In the genomic region with DNA sequence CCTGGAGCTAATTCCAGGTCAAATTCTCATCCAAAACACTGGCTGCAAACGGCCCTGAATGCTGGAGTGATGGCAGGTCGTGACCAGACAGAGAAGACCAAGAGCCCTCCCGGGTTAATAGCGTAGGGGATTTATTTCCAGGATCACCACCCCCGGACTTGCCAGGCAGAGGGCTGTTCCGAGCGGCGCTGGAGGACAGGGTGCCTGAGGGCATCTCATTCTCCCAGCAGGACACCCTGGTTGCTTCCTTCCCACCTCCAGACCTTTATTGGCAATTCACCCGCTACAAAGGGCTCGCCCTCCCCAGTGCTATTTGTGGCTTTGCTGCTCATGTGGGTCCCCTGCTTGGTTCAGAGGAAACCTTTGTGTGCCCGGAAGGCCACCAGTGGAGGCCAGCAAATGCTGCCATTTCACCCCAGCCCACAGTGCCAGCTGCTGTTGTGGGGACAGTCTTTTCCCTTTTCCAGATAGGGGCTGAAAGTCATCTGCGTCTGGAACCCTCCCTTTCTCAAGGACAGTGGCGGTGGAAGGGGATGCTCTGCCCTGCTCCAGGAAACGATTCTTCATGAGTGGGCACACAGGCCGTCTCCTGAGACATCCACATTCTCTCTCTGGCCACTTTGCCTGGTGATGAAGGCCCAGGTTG, we compare ENCODE assay signal across 18 cellular contexts. TPM values are rescaled to one million over a fixed set of nuclear protein-coding genes. Genes with fewer than 3 reads are reported as not detected.
A peak's percentile ranks its signal among the peaks of the same experiment; 100 is the strongest.
DNase-seq lines count a peak whose midpoint lies in the region; ATAC-seq, FAIRE-seq and TF ChIP-seq lines count a peak whose summit lies in the region.
"Had no signal": no experiment of that assay in that cellular context is flagged by ENCODE, and none has a peak within 500 bp of the region (broad histone marks: within the 10 kb centered on the region; RNA-seq: fewer than 3 reads in every experiment).

No MANE protein-coding gene starts in this region.

- no peak overlapping the region for H3K4me2 ChIP-seq in SK-N-SH
- H3K4me2 ChIP-seq: BLaER1 had no signal

- no peaks in the 10 kb centered on the region for H3K9me2 ChIP-seq in SK-N-SH

- CTCF ChIA-PET in SK-N-SH (lab: Yijun Ruan, JAX): no interaction called here

- TF ChIP-seq CTCF in kidney (IDR thresholded peaks at IDR 0.05; ENCODE audit: borderline replicate concordance, extremely low read depth, insufficient read depth) (no peak), spleen (IDR thresholded peaks at IDR 0.05 in 8 of 11, conservative IDR thresholded peaks at IDR 0.05 in 3 of 11) (no peak), SK-N-SH (IDR thresholded peaks at IDR 0.05) (no peak)

- no peak for TF ChIP-seq POLR2A in spleen (IDR thresholded peaks at IDR 0.05)

- H3K36me3 ChIP-seq in kidney (ENCODE audit: control insufficient read depth in 1 of 2, insufficient read depth in 2 of 2, low read length in 2 of 2) (no peaks in the 10 kb centered on the region), spleen (no peaks in the 10 kb centered on the region), SK-N-SH (replicated peaks in 1 of 2; ENCODE audit: control insufficient read depth in 1 of 2, insufficient read depth in 2 of 2, low read length in 1 of 2) (no peaks in the 10 kb centered on the region)
- H3K36me3 ChIP-seq: BLaER1 had no signal

- peak; percentile 19 for DNase-seq in Right ventricle myocardium superior
- DNase-seq in left ventricle myocardium superior: no peak
- peak; percentile 59 for DNase-seq in NCI-H69 (lab: John Stamatoyannopoulos, UW)
- peak; percentile 31 for DNase-seq in kidney
- DNase-seq in spleen: peak; percentile 54
- no peak for DNase-seq in SK-N-SH
- DNase-seq in anterior cingulate cortex (lab: John Stamatoyannopoulos, UW): no peak
- DNase-seq: CD4-positive, alpha-beta memory T cell; DMS153; GOT3; MM.1S; NCI-H1092; NCI-H1694 treated with DMSO at 0.1 percent for 48 hours; NCI-H2227 treated with DMSO at 0.1 percent for 48 hours; NCI-H524 had no signal

- H3K9ac ChIP-seq in kidney (ENCODE audit: low read length in 2 of 2): no peak overlapping the region
- no peak overlapping the region for H3K9ac ChIP-seq in SK-N-SH
- H3K9ac ChIP-seq: BLaER1 had no signal

- H3K4me1 ChIP-seq in kidney (ENCODE audit: control insufficient read depth in 1 of 2, insufficient read depth in 1 of 2, low read depth in 1 of 2, low read length in 2 of 2) (no peaks in the 10 kb centered on the region), spleen (no peaks in the 10 kb centered on the region), SK-N-SH (ENCODE audit: control insufficient read depth in 1 of 2, insufficient read depth in 2 of 2, low read depth in 1 of 2, low read length in 1 of 2) (no peaks in the 10 kb centered on the region)

- intact Hi-C loops in Right ventricle myocardium superior (cut with DNase I) (loop anchor here (10.0 kb wide), 2 partner anchors 906 to 1826 kb away; no protein-coding TSS in a partner anchor), left ventricle myocardium superior (cut with micrococcal nuclease) (no loop called here), kidney (cut with DNase I) (no loop called here), spleen (cut with DNase I; ENCODE audit: low total_unique reads) (no loop called here)

- FAIRE-seq in kidney (lab: Jason Lieb, UNC): no peak
- FAIRE-seq: GM12878 had no signal

- H3K9me3 ChIP-seq in kidney (ENCODE audit: control insufficient read depth in 1 of 2, low read length in 2 of 2): no peaks in the 10 kb centered on the region
- H3K9me3 ChIP-seq in spleen: no peaks in the 10 kb centered on the region
- no peaks in the 10 kb centered on the region for H3K9me3 ChIP-seq in SK-N-SH

- H4K20me1 ChIP-seq in SK-N-SH (ENCODE audit: insufficient read depth): no peaks in the 10 kb centered on the region
- H4K20me1 ChIP-seq: BLaER1 had no signal

- H3K79me2 ChIP-seq in SK-N-SH (ENCODE audit: insufficient read depth): no peaks in the 10 kb centered on the region

- POLR2A ChIA-PET in SK-N-SH (lab: Yijun Ruan, JAX): no interaction called here

- no peak for TF ChIP-seq EP300 in SK-N-SH (IDR thresholded peaks at IDR 0.05; ENCODE audit: borderline replicate concordance in 1 of 2, low read depth in 1 of 2, low read length in 1 of 2)

- H2AFZ ChIP-seq in SK-N-SH (ENCODE audit: low read depth): no peak overlapping the region

- no peak overlapping the region for H3K4me3 ChIP-seq in kidney (ENCODE audit: low read length in 2 of 2)
- H3K4me3 ChIP-seq in spleen: no peak overlapping the region
- H3K4me3 ChIP-seq in SK-N-SH (ENCODE audit: low read depth in 2 of 2, low read length in 1 of 2): no peak overlapping the region
- H3K4me3 ChIP-seq: BLaER1, GM12878 had no signal

- H3K27ac ChIP-seq in kidney (ENCODE audit: low read depth in 2 of 2, low read length in 2 of 2) (no peak overlapping the region), spleen (no peak overlapping the region), SK-N-SH (ENCODE audit: low read depth in 2 of 2, low read length in 1 of 2) (no peak overlapping the region)
- H3K27ac ChIP-seq: BLaER1 had no signal

- H3K27me3 ChIP-seq in spleen (replicated peaks in 1 of 7) (peaks cover 0 to 23% (median 0%) of the 10 kb centered on the region in 7 donors), SK-N-SH (ENCODE audit: insufficient read depth) (no peaks in the 10 kb centered on the region)
- H3K27me3 ChIP-seq: BLaER1 had no signal

- no peak for TF ChIP-seq RAD21 in SK-N-SH (IDR thresholded peaks at IDR 0.05; ENCODE audit: low read length)

- ATAC-seq in Right ventricle myocardium superior (ENCODE audit: poor library complexity): no peak
- no peak for ATAC-seq in left ventricle myocardium superior
- ATAC-seq: GM12878, HCT116 had no signal

- no peaks in the 10 kb centered on the region for H3F3A ChIP-seq in SK-N-SH (replicated peaks; ENCODE audit: insufficient read depth)

- 72 to 84% (median 80%) methylated on average over 13 to 15 of the region's 15 CpGs for WGBS in spleen, 5 donors
- WGBS in SK-N-SH (ENCODE audit: low lambda C conversion rate): 20% methylated on average over 8 of the region's 15 CpGs

TF ChIP-seq in SK-N-SH, 30 proteins besides CTCF, POLR2A, EP300 and RAD21:
- TF ChIP-seq TCF12 (IDR thresholded peaks at IDR 0.05) (no peak), FOXM1 (IDR thresholded peaks at IDR 0.05; ENCODE audit: low read depth) (no peak)

RNA-seq across cellular contexts. Expression of gene C1orf174, which starts 19.0 kb away (rescaled TPM):
- total RNA-seq in Right ventricle myocardium superior (12.6 TPM), left ventricle myocardium superior (14.4 TPM), kidney (16.8 TPM), spleen (10 to 100 TPM; 19.7 to 34.5 (median 23.7) TPM)
- polyA plus RNA-seq in kidney (ENCODE audit: insufficient read depth, low read depth, low replicate concordance) (15.9 TPM), spleen (10 to 100 TPM; 14.9 to 24.2 (median 15.8) TPM), SK-N-SH (2012; rRNA removed) (21.4 and 22.8 TPM in 2 replicates)
- polyA plus RNA-seq in SK-N-SH (2012; cell fraction: cytosol; rRNA removed): 17.2 and 19.5 TPM in 2 replicates
- 39.6 and 40.5 TPM in 2 replicates for polyA plus RNA-seq in SK-N-SH (2012; cell fraction: nucleus; rRNA removed)

Comparison
In these comparisons a context has a peak if more than half of its experiments do, and no peak if none do; other contexts are left out.
1. DNase-seq: peak in Right ventricle myocardium superior (single experiment), NCI-H69 (single experiment), kidney (single experiment) and spleen (single experiment); none in left ventricle myocardium superior (single experiment), SK-N-SH (single experiment) and anterior cingulate cortex (0 of 58).